1 cellular context compared by ENCODE assay signal in the genomic region with DNA sequence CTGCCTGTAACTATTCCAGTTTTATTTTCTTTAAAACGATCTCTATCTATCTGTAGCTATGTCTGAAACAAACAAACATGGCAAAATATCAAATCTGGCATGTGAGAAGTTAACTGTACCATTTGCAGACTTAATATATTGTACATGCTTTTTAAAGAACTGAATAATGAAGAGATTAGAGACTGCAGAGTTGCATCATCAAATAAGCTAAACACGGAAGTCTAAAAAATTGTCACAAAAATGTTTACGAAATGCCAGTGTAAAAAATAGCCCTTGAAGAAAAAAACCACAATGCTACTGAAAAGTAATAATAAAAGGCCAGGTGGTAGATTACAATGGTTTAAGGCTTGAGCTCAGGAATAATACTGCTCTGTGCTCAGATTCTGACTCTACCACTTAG.
TF ChIP-seq lines count a peak whose summit lies in the region.

No MANE protein-coding gene starts in this region.

TF ChIP-seq in WTC11, 78 proteins besides CTCF, POLR2A, EP300 and RAD21 (continued from another document):
- TF ChIP-seq, protein P1, sequence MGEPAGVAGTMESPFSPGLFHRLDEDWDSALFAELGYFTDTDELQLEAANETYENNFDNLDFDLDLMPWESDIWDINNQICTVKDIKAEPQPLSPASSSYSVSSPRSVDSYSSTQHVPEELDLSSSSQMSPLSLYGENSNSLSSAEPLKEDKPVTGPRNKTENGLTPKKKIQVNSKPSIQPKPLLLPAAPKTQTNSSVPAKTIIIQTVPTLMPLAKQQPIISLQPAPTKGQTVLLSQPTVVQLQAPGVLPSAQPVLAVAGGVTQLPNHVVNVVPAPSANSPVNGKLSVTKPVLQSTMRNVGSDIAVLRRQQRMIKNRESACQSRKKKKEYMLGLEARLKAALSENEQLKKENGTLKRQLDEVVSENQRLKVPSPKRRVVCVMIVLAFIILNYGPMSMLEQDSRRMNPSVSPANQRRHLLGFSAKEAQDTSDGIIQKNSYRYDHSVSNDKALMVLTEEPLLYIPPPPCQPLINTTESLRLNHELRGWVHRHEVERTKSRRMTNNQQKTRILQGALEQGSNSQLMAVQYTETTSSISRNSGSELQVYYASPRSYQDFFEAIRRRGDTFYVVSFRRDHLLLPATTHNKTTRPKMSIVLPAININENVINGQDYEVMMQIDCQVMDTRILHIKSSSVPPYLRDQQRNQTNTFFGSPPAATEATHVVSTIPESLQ (CRISPR knock-in tag; IDR thresholded peaks at IDR 0.05): no peak
- TF ChIP-seq, protein P2, sequence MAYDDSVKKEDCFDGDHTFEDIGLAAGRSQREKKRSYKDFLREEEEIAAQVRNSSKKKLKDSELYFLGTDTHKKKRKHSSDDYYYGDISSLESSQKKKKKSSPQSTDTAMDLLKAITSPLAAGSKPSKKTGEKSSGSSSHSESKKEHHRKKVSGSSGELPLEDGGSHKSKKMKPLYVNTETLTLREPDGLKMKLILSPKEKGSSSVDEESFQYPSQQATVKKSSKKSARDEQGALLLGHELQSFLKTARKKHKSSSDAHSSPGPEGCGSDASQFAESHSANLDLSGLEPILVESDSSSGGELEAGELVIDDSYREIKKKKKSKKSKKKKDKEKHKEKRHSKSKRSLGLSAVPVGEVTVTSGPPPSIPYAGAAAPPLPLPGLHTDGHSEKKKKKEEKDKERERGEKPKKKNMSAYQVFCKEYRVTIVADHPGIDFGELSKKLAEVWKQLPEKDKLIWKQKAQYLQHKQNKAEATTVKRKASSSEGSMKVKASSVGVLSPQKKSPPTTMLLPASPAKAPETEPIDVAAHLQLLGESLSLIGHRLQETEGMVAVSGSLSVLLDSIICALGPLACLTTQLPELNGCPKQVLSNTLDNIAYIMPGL (CRISPR knock-in tag; IDR thresholded peaks at IDR 0.05): no peak
